1 cellular context compared by ENCODE assay signal in genomic region chr22:22914726-22915669, GRCh38.
TF ChIP-seq lines count a peak whose summit lies in the region.

No MANE protein-coding gene starts in this region.

TF ChIP-seq in K562, 482 proteins besides CTCF, POLR2A, EP300 and RAD21:
- TF ChIP-seq MGA (IDR thresholded peaks at IDR 0.05) (no peak), TBL1XR1 (IDR thresholded peaks at IDR 0.05; ENCODE audit: low read length in 2 of 2) (peak in 1 of 2 experiments; percentile 44; a peak in 1 of 4 replicates), TAF7 (tag; IDR thresholded peaks at IDR 0.05) (0 out of 2 replicates have a peak, but pooled peaks have one; percentile 10), L3MBTL2 (IDR thresholded peaks at IDR 0.05) (no peak), PURB (CRISPR knock-in tag; IDR thresholded peaks at IDR 0.05; ENCODE audit: low read depth) (no peak), GTF2B (IDR thresholded peaks at IDR 0.05; ENCODE audit: extremely low read depth, insufficient read length) (no peak), PRMT5 (CRISPR knock-in tag; IDR thresholded peaks at IDR 0.05) (peak; percentile 76), ZNF639 (CRISPR knock-in tag; conservative IDR thresholded peaks at IDR 0.05 in 1 of 2, IDR thresholded peaks at IDR 0.05 in 1 of 2) (peak in 1 of 2 experiments; percentile 77; a peak in 1 of 4 replicates), UBTF (IDR thresholded peaks at IDR 0.05; ENCODE audit: borderline replicate concordance in 1 of 2, low read depth in 2 of 2, low read length in 2 of 2) (0 out of 4 replicates have a peak, but pooled peaks have one; percentile 19 to 45), ZNF184 (CRISPR knock-in tag; IDR thresholded peaks at IDR 0.05) (peak; percentile 46; the same call in 1 of the 2 replicates), ZFP30 (CRISPR knock-in tag; IDR thresholded peaks at IDR 0.05; ENCODE audit: borderline replicate concordance) (no peak), HNRNPLL (IDR thresholded peaks at IDR 0.05; ENCODE audit: low read depth, low read length, poor library complexity, severe bottlenecking) (peak; percentile 26), ZBTB40 (IDR thresholded peaks at IDR 0.05) (no peak), ZBTB40 (CRISPR knock-in tag; IDR thresholded peaks at IDR 0.05) (peak; percentile 8; the same call in 1 of the 2 replicates)
